16 cellular contexts compared by ENCODE assay signal in genomic region chr17:73013299-73013698, GRCh38.
A peak's percentile ranks its signal among the peaks of the same experiment; 100 is the strongest.
DNase-seq lines count a peak whose midpoint lies in the region; ATAC-seq and TF ChIP-seq lines count a peak whose summit lies in the region.
"Had no signal": no experiment of that assay in that cellular context is flagged by ENCODE, and none has a peak within 500 bp of the region (broad histone marks: within the 10 kb centered on the region; RNA-seq: fewer than 3 reads in every experiment).

No MANE protein-coding gene starts in this region.

- H3K4me1 Mint-ChIP-seq in neural progenitor cell = peaks cover 9% of the 10 kb centered on the region

- no peak overlapping the region for H2AFZ ChIP-seq in neural progenitor cell (replicated peaks)
- H2AFZ ChIP-seq: PC-9 had no signal

- TF ChIP-seq CTCF in neural progenitor cell (IDR thresholded peaks at IDR 0.05) = no peak

- H3K27me3 ChIP-seq in neural progenitor cell = no peaks in the 10 kb centered on the region
- H3K27me3 ChIP-seq: gastrocnemius medialis had no signal

- ATAC-seq in GM18511 (IDR thresholded peaks at IDR 0.05; ENCODE audit: unreplicated experiment) (peak; percentile 60), HG02642 (IDR thresholded peaks at IDR 0.05; ENCODE audit: poor library complexity, unreplicated experiment) (peak; percentile 74), GM21526 (IDR thresholded peaks at IDR 0.05; ENCODE audit: low FRiP score, unreplicated experiment) (no peak), GM21737 (IDR thresholded peaks at IDR 0.05; ENCODE audit: unreplicated experiment) (no peak)
- ATAC-seq: activated CD4-positive, CD25-positive, alpha-beta regulatory T cell treated with anti-CD3 and anti-CD28 coated beads, Interleukin-2, amount 50 U/mL, for 24 hours had no signal

- peak overlapping the region; percentile 87 for H3K27ac Mint-ChIP-seq in neural progenitor cell
- H3K27ac Mint-ChIP-seq: activated naive CD8-positive, alpha-beta T cell had no signal

- DNase-seq in NCI-H69 (lab: John Stamatoyannopoulos, UW) (peak; percentile 82), neural progenitor cell (ENCODE audit: low spot score) (no peak), MV-4-11 (lab: John Stamatoyannopoulos, UW) (no peak)
- no peak for DNase-seq in stimulated activated naive CD4-positive, alpha-beta T cell treated with Interleukin-2 at 50 U/mL for 16 hours (lab: John Stamatoyannopoulos, UW)
- DNase-seq: CD4-positive, alpha-beta memory T cell; gastrocnemius medialis; mammary epithelial cell; NCI-H2029 treated with DMSO at 0.1 percent for 48 hours had no signal

- no peak overlapping the region for H3K27ac ChIP-seq in neural progenitor cell
- H3K27ac ChIP-seq: gastrocnemius medialis, PC-9 had no signal

- H3K4me2 ChIP-seq in neural progenitor cell = no peak overlapping the region
- H3K4me2 ChIP-seq: PC-9, smooth muscle cell had no signal

- H4K20me1 ChIP-seq in neural progenitor cell (ENCODE audit: low read depth) = no peaks in the 10 kb centered on the region

- no peaks in the 10 kb centered on the region for H3K9me3 ChIP-seq in neural progenitor cell (ENCODE audit: low read depth)
- H3K9me3 ChIP-seq: gastrocnemius medialis had no signal

- no peaks in the 10 kb centered on the region for H3K79me2 ChIP-seq in neural progenitor cell (ENCODE audit: low read depth)

- no peaks in the 10 kb centered on the region for H3F3A ChIP-seq in neural progenitor cell (ENCODE audit: low read depth)

- H3K4me1 ChIP-seq in neural progenitor cell = peaks cover 5% of the 10 kb centered on the region

- no peaks in the 10 kb centered on the region for H3K36me3 Mint-ChIP-seq in neural progenitor cell

- H3K27me3 Mint-ChIP-seq in neural progenitor cell (ENCODE audit: insufficient read depth, low read depth) = peaks cover 2% of the 10 kb centered on the region
- H3K27me3 Mint-ChIP-seq: activated naive CD8-positive, alpha-beta T cell; CD4-positive, alpha-beta memory T cell had no signal

- no peak overlapping the region for H3K9ac ChIP-seq in neural progenitor cell

- H3K36me3 ChIP-seq in neural progenitor cell = no peaks in the 10 kb centered on the region
- H3K36me3 ChIP-seq: gastrocnemius medialis had no signal

- no peak overlapping the region for H3K4me3 Mint-ChIP-seq in neural progenitor cell
- H3K4me3 Mint-ChIP-seq: activated naive CD8-positive, alpha-beta T cell; CD4-positive, alpha-beta memory T cell had no signal

- H3K9me3 Mint-ChIP-seq in neural progenitor cell = no peaks in the 10 kb centered on the region

- H3K4me3 ChIP-seq in neural progenitor cell = no peak overlapping the region
- H3K4me3 ChIP-seq: gastrocnemius medialis, PC-9, smooth muscle cell had no signal

Comparison
In these comparisons a context has a peak if more than half of its experiments do, and no peak if none do; other contexts are left out.
1. ATAC-seq: peak in GM18511 (single experiment) and HG02642 (single experiment); none in GM21526 (single experiment) and GM21737 (single experiment).